In genomic region chr1:71650126-71650525, GRCh38 we compare ENCODE assay signal across 21 cellular contexts.
A peak's percentile ranks its signal among the peaks of the same experiment; 100 is the strongest.
DNase-seq lines count a peak whose midpoint lies in the region; ATAC-seq, FAIRE-seq and TF ChIP-seq lines count a peak whose summit lies in the region.
"Had no signal": no experiment of that assay in that cellular context is flagged by ENCODE, and none has a peak within 500 bp of the region (broad histone marks: within the 10 kb centered on the region; RNA-seq: fewer than 3 reads in every experiment).

No MANE protein-coding gene starts in this region.

- 77 to 82% methylated on average over 3 of the region's 3 CpGs for WGBS in heart right ventricle, 2 donors

- POLR2A ChIA-PET in A673 (lab: Charles Lee; ENCODE audit: low non-redundant PET) = no interaction called here

- H3K27ac ChIP-seq in A673 (ENCODE audit: low read depth, low read length, poor library complexity, severe bottlenecking) (no peak overlapping the region), heart right ventricle (no peak overlapping the region)

- no peak overlapping the region for H3K4me3 ChIP-seq in A673 (ENCODE audit: low read depth, low read length, poor library complexity, severe bottlenecking)
- H3K4me3 ChIP-seq in heart right ventricle = no peak overlapping the region
- H3K4me3 ChIP-seq: K562 had no signal

- TF ChIP-seq CTCF in A673 (conservative IDR thresholded peaks at IDR 0.05; ENCODE audit: low read depth, low read length) = no peak
- TF ChIP-seq CTCF in heart right ventricle (IDR thresholded peaks at IDR 0.05) = no peak

- H3K27me3 ChIP-seq in A673 (replicated peaks; ENCODE audit: insufficient read depth, low read depth, low read length, poor library complexity) (no peaks in the 10 kb centered on the region), heart right ventricle (no peaks in the 10 kb centered on the region)

- ATAC-seq in stimulated activated naive CD8-positive, alpha-beta T cell treated with anti-CD3 and anti-CD28 coated beads, Interleukin-15, Interleukin-2, amounts not matched to agents 100 U/mL and 50 U/mL, for 24 hours = no peak
- ATAC-seq in heart right ventricle = no peak
- ATAC-seq: K562, Panc1, Right ventricle myocardium inferior had no signal

- no TSS peak for BruUV-seq in A673 (replicated peaks; lab: Mats Ljungman, UMichigan)

- CTCF ChIA-PET in A673 (lab: Charles Lee) = no interaction called here

- no peak for FAIRE-seq in urothelium cell line (lab: Jason Lieb, UNC)
- FAIRE-seq: HTR-8/SVneo, K562 had no signal

- H3K4me1 ChIP-seq in A673 (ENCODE audit: insufficient read depth, low read length, poor library complexity, severe bottlenecking) (no peaks in the 10 kb centered on the region), heart right ventricle (peaks cover 0 to 5% (median 0%) of the 10 kb centered on the region in 9 donors)

- H3K36me3 ChIP-seq in A673 (ENCODE audit: insufficient read depth, low read length, poor library complexity, severe bottlenecking) = no peaks in the 10 kb centered on the region
- H3K36me3 ChIP-seq in heart right ventricle = no peaks in the 10 kb centered on the region

- H3K9me3 ChIP-seq in A673 (ENCODE audit: low read depth, low read length, poor library complexity, severe bottlenecking) = no peaks in the 10 kb centered on the region
- H3K9me3 ChIP-seq in heart right ventricle = no peaks in the 10 kb centered on the region

- DNase-seq in A673 (ENCODE audit: low spot score) = peak; percentile 9
- DNase-seq in GM03348 (ENCODE audit: low spot score) = peak; percentile 25
- peak; percentile 36 for DNase-seq in NCI-H69 (lab: John Stamatoyannopoulos, UW)
- DNase-seq in fibroblast of peridontal ligament (ENCODE audit: extremely low read depth) = peak; percentile 98
- no peak for DNase-seq in stimulated activated naive CD8-positive, alpha-beta T cell treated with anti-CD3 and anti-CD28 coated beads, Interleukin-15, Interleukin-2, amounts not matched to agents 100 U/mL and 50 U/mL, for 24 hours
- DNase-seq in urothelium cell line (ENCODE audit: low spot score) = no peak
- DNase-seq in HUDEP-2 (lab: John Stamatoyannopoulos, UW; ENCODE audit: unreplicated experiment in 76 of 76) = no peak
- DNase-seq in heart right ventricle = no peak
- DNase-seq: 8988T; Calu3; CD4-positive, alpha-beta T cell; DMS79 treated with DMSO at 0.1 percent for 48 hours; GF-D8; H7; NCI-H1048; NCI-H1694; NCI-H2107 had no signal

- intact Hi-C loops in A673 (cut with micrococcal nuclease; ENCODE audit: unreplicated experiment) = no loop called here
- intact Hi-C loops in heart right ventricle (cut with DNase I) = no loop called here

Comparison
In these comparisons a context has a peak if more than half of its experiments do, and no peak if none do; other contexts are left out.
1. DNase-seq: peak in A673 (single experiment), GM03348 (single experiment), NCI-H69 (single experiment) and fibroblast of peridontal ligament (single experiment); none in stimulated activated naive CD8-positive, alpha-beta T cell treated with anti-CD3 and anti-CD28 coated beads, Interleukin-15, Interleukin-2, amounts not matched to agents 100 U/mL and 50 U/mL, for 24 hours (single experiment), urothelium cell line (single experiment), HUDEP-2 (0 of 76) and heart right ventricle (0 of 2).